Comparison of ENCODE assay signal across 1 cellular context in genomic region chr1:54866801-54867716, GRCh38.
A peak's percentile ranks its signal among the peaks of the same experiment; 100 is the strongest.
TF ChIP-seq lines count a peak whose summit lies in the region.

No MANE protein-coding gene starts in this region.

TF ChIP-seq in HepG2, 621 proteins besides CTCF, POLR2A, EP300 and RAD21 (continued from another document and continues in another):
- no peak for TF ChIP-seq RARG (CRISPR knock-in tag; IDR thresholded peaks at IDR 0.05; ENCODE audit: low read depth)
- TF ChIP-seq, protein P1, sequence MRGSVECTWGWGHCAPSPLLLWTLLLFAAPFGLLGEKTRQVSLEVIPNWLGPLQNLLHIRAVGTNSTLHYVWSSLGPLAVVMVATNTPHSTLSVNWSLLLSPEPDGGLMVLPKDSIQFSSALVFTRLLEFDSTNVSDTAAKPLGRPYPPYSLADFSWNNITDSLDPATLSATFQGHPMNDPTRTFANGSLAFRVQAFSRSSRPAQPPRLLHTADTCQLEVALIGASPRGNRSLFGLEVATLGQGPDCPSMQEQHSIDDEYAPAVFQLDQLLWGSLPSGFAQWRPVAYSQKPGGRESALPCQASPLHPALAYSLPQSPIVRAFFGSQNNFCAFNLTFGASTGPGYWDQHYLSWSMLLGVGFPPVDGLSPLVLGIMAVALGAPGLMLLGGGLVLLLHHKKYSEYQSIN (CRISPR knock-in tag; IDR thresholded peaks at IDR 0.05; ENCODE audit: borderline replicate concordance), result no peak
- peak; percentile 83; the same call in 1 of the 2 replicates for TF ChIP-seq ZNF3 (CRISPR knock-in tag; IDR thresholded peaks at IDR 0.05)
- TF ChIP-seq ZNF616 (CRISPR knock-in tag; IDR thresholded peaks at IDR 0.05; ENCODE audit: low read depth), result no peak
- no peak for TF ChIP-seq ZNF484 (CRISPR knock-in tag; IDR thresholded peaks at IDR 0.05; ENCODE audit: borderline replicate concordance, low read depth)
- TF ChIP-seq DPF2 (CRISPR knock-in tag; IDR thresholded peaks at IDR 0.05; ENCODE audit: borderline replicate concordance, low read depth), result no peak
- TF ChIP-seq HES4 (CRISPR knock-in tag; IDR thresholded peaks at IDR 0.05; ENCODE audit: borderline replicate concordance), result 0 out of 2 replicates have a peak, but pooled peaks have one; percentile 24
- TF ChIP-seq, protein P2, sequence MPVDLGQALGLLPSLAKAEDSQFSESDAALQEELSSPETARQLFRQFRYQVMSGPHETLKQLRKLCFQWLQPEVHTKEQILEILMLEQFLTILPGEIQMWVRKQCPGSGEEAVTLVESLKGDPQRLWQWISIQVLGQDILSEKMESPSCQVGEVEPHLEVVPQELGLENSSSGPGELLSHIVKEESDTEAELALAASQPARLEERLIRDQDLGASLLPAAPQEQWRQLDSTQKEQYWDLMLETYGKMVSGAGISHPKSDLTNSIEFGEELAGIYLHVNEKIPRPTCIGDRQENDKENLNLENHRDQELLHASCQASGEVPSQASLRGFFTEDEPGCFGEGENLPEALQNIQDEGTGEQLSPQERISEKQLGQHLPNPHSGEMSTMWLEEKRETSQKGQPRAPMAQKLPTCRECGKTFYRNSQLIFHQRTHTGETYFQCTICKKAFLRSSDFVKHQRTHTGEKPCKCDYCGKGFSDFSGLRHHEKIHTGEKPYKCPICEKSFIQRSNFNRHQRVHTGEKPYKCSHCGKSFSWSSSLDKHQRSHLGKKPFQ (CRISPR knock-in tag; IDR thresholded peaks at IDR 0.05; ENCODE audit: insufficient replicate concordance), result no peak
- no peak for TF ChIP-seq ATAD3A (CRISPR knock-in tag; IDR thresholded peaks at IDR 0.05)
- TF ChIP-seq, protein P3, sequence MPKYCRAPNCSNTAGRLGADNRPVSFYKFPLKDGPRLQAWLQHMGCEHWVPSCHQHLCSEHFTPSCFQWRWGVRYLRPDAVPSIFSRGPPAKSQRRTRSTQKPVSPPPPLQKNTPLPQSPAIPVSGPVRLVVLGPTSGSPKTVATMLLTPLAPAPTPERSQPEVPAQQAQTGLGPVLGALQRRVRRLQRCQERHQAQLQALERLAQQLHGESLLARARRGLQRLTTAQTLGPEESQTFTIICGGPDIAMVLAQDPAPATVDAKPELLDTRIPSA (CRISPR knock-in tag; IDR thresholded peaks at IDR 0.05; ENCODE audit: borderline replicate concordance), result no peak
- no peak for TF ChIP-seq CREB1 (IDR thresholded peaks at IDR 0.05)
- TF ChIP-seq CREB1 (CRISPR knock-in tag; IDR thresholded peaks at IDR 0.05), result no peak; the same call in 1 of the 2 replicates
- TF ChIP-seq, protein P4, sequence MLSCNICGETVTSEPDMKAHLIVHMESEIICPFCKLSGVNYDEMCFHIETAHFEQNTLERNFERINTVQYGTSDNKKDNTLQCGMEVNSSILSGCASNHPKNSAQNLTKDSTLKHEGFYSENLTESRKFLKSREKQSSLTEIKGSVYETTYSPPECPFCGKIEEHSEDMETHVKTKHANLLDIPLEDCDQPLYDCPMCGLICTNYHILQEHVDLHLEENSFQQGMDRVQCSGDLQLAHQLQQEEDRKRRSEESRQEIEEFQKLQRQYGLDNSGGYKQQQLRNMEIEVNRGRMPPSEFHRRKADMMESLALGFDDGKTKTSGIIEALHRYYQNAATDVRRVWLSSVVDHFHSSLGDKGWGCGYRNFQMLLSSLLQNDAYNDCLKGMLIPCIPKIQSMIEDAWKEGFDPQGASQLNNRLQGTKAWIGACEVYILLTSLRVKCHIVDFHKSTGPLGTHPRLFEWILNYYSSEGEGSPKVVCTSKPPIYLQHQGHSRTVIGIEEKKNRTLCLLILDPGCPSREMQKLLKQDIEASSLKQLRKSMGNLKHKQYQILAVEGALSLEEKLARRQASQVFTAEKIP (CRISPR knock-in tag; IDR thresholded peaks at IDR 0.05; ENCODE audit: borderline replicate concordance), result no peak
- TF ChIP-seq ZNF275 (CRISPR knock-in tag; IDR thresholded peaks at IDR 0.05; ENCODE audit: borderline replicate concordance), result no peak
- no peak for TF ChIP-seq NCOA5 (CRISPR knock-in tag; IDR thresholded peaks at IDR 0.05)
- TF ChIP-seq RNF219 (CRISPR knock-in tag; IDR thresholded peaks at IDR 0.05), result peak; percentile 80; the same call in 1 of the 2 replicates
- TF ChIP-seq TEAD3 (CRISPR knock-in tag; optimal IDR thresholded peaks at IDR 0.05; ENCODE audit: borderline replicate concordance), result peak; percentile 62
- TF ChIP-seq CREBL2 (CRISPR knock-in tag; IDR thresholded peaks at IDR 0.05; ENCODE audit: borderline replicate concordance), result no peak
- TF ChIP-seq E2F2 (CRISPR knock-in tag; IDR thresholded peaks at IDR 0.05; ENCODE audit: borderline replicate concordance), result no peak
- TF ChIP-seq HNRNPLL (IDR thresholded peaks at IDR 0.05; ENCODE audit: low read depth, low read length, poor library complexity, severe bottlenecking), result no peak
- no peak for TF ChIP-seq ZBTB34 (CRISPR knock-in tag; IDR thresholded peaks at IDR 0.05)
- TF ChIP-seq, protein P5, sequence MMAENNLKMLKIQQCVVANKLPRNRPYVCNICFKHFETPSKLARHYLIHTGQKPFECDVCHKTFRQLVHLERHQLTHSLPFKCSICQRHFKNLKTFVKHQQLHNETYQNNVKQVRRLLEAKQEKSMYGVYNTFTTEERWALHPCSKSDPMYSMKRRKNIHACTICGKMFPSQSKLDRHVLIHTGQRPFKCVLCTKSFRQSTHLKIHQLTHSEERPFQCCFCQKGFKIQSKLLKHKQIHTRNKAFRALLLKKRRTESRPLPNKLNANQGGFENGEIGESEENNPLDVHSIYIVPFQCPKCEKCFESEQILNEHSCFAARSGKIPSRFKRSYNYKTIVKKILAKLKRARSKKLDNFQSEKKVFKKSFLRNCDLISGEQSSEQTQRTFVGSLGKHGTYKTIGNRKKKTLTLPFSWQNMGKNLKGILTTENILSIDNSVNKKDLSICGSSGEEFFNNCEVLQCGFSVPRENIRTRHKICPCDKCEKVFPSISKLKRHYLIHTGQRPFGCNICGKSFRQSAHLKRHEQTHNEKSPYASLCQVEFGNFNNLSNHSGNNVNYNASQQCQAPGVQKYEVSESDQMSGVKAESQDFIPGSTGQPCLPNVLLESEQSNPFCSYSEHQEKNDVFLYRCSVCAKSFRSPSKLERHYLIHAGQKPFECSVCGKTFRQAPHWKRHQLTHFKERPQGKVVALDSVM (CRISPR knock-in tag; IDR thresholded peaks at IDR 0.05), result 0 out of 2 replicates have a peak, but pooled peaks have one; percentile 18
- no peak for TF ChIP-seq KLF11 (CRISPR knock-in tag; IDR thresholded peaks at IDR 0.05)
- no peak for TF ChIP-seq ZNF563 (CRISPR knock-in tag; IDR thresholded peaks at IDR 0.05)
- TF ChIP-seq ZNF317 (CRISPR knock-in tag; IDR thresholded peaks at IDR 0.05), result peak; percentile 10; the same call in 1 of the 2 replicates
- TF ChIP-seq, protein P6, sequence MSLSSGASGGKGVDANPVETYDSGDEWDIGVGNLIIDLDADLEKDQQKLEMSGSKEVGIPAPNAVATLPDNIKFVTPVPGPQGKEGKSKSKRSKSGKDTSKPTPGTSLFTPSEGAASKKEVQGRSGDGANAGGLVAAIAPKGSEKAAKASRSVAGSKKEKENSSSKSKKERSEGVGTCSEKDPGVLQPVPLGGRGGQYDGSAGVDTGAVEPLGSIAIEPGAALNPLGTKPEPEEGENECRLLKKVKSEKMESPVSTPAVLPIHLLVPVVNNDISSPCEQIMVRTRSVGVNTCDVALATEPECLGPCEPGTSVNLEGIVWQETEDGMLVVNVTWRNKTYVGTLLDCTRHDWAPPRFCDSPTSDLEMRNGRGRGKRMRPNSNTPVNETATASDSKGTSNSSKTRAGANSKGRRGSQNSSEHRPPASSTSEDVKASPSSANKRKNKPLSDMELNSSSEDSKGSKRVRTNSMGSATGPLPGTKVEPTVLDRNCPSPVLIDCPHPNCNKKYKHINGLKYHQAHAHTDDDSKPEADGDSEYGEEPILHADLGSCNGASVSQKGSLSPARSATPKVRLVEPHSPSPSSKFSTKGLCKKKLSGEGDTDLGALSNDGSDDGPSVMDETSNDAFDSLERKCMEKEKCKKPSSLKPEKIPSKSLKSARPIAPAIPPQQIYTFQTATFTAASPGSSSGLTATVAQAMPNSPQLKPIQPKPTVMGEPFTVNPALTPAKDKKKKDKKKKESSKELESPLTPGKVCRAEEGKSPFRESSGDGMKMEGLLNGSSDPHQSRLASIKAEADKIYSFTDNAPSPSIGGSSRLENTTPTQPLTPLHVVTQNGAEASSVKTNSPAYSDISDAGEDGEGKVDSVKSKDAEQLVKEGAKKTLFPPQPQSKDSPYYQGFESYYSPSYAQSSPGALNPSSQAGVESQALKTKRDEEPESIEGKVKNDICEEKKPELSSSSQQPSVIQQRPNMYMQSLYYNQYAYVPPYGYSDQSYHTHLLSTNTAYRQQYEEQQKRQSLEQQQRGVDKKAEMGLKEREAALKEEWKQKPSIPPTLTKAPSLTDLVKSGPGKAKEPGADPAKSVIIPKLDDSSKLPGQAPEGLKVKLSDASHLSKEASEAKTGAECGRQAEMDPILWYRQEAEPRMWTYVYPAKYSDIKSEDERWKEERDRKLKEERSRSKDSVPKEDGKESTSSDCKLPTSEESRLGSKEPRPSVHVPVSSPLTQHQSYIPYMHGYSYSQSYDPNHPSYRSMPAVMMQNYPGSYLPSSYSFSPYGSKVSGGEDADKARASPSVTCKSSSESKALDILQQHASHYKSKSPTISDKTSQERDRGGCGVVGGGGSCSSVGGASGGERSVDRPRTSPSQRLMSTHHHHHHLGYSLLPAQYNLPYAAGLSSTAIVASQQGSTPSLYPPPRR (CRISPR knock-in tag; IDR thresholded peaks at IDR 0.05; ENCODE audit: borderline replicate concordance), result no peak
- TF ChIP-seq ARID5B (CRISPR knock-in tag; IDR thresholded peaks at IDR 0.05), result peak; percentile 19; the same call in 1 of the 2 replicates
- no peak for TF ChIP-seq PHB2 (IDR thresholded peaks at IDR 0.05; ENCODE audit: partially characterized antibody)
